In the genomic region with DNA sequence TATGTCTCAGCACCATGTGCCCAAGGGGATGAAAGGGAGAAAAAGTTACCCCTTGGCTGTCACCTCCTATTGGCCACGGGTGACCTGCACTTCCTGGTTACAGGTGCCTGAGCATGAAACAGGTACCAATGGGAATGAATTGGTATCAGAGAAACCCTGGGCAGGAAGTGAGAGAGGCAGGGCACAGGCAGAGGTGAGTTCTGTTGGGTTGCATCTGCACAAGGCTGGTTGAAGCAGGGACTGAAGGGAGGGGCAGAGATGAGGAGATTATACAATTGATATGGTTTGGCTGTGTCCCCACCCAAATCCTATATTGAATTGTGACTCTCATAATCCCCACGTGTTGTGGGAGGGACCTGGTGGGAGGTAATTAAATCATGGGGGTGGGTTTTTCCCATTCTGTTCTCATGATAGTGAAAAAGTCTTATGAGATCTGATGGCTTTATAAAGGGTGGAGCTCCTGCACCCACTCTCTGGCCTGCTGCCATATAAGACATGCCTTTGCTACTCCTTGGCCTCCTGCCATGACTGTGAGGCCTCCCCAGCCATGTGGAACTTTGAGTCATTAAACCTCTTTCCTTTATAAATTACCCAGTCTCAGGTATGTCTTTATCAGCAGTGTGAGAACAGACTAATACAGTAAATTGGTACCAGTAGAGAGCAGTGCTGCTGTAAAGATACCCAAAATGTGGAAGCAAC, we compare ENCODE assay signal across 22 cellular contexts.
DNase-seq lines count a peak whose midpoint lies in the region; ATAC-seq and TF ChIP-seq lines count a peak whose summit lies in the region.
"Had no signal": no experiment of that assay in that cellular context is flagged by ENCODE, and none has a peak within 500 bp of the region (broad histone marks: within the 10 kb centered on the region; RNA-seq: fewer than 3 reads in every experiment).

No MANE protein-coding gene starts in this region.

- intact Hi-C loops in left cardiac atrium (cut with DNase I): no loop called here

- H3K9me3 ChIP-seq in HEK293 (ENCODE audit: control insufficient read depth, insufficient read depth, low read depth, low read length): no peaks in the 10 kb centered on the region
- H3K9me3 ChIP-seq: gastrocnemius medialis had no signal

- TF ChIP-seq CTCF in HEK293 (tag by site-specific recombination; IDR thresholded peaks at IDR 0.05) (no peak), brain microvascular endothelial cell (IDR thresholded peaks at IDR 0.05; ENCODE audit: low read depth, low read length, missing control alignments) (no peak)

- no peaks in the 10 kb centered on the region for H3K27me3 ChIP-seq in brain microvascular endothelial cell (replicated peaks)
- H3K27me3 ChIP-seq: esophagus squamous epithelium, gastrocnemius medialis had no signal

- POLR2A ChIA-PET in HEK293 (lab: Yijun Ruan, JAX): no interaction called here

- CTCF ChIA-PET in HEK293 (lab: Yijun Ruan, JAX): no interaction called here

- H3K27ac ChIP-seq in HEK293 (ENCODE audit: extremely low read depth, low read depth, low read length) (no peak overlapping the region), brain microvascular endothelial cell (no peak overlapping the region)
- H3K27ac ChIP-seq: 22Rv1, coronary artery, gastrocnemius medialis, left ventricle myocardium inferior had no signal

- ATAC-seq in left cardiac atrium (no peak), GM19023 (IDR thresholded peaks at IDR 0.05; ENCODE audit: unreplicated experiment) (no peak)
- ATAC-seq: effector memory CD8-positive, alpha-beta T cell; gastrocnemius medialis; HCT116; Panc1; sciatic nerve; stimulated activated naive B cell treated with anti-CD40 and anti-IgM and Interleukin-4, amounts not matched to agents 10 μg/mL and 1 μg/mL and 100 μg/mL, for 72 hours; WTC11 had no signal

- in situ Hi-C loops in brain microvascular endothelial cell (cut with HindIII; ENCODE audit: low pct_ligation_motif_present, low sequenced_read_pairs): no loop called here

- H3K36me3 ChIP-seq in HEK293 (ENCODE audit: control insufficient read depth in 2 of 2, insufficient read depth in 1 of 2, low read length in 2 of 2) (no peaks in the 10 kb centered on the region), brain microvascular endothelial cell (replicated peaks) (no peaks in the 10 kb centered on the region)
- H3K36me3 ChIP-seq: esophagus squamous epithelium, gastrocnemius medialis, left ventricle myocardium inferior had no signal

- no peaks in the 10 kb centered on the region for H3K4me1 ChIP-seq in HEK293 (ENCODE audit: control insufficient read depth, insufficient read depth, low read length)
- H3K4me1 ChIP-seq: gastrocnemius medialis, left ventricle myocardium inferior had no signal

- DNase-seq in DMS53 (lab: John Stamatoyannopoulos, UW) (peak; percentile 12), DMS53 treated with DMSO at 0.1 percent for 48 hours (lab: John Stamatoyannopoulos, UW; ENCODE audit: unreplicated experiment) (no peak), brain microvascular endothelial cell (peak; percentile 3), kidney tubule cell (ENCODE audit: low spot score) (peak; percentile 68), left cardiac atrium (no peak), NCI-H2196 treated with DMSO at 0.1 percent for 48 hours (lab: John Stamatoyannopoulos, UW; ENCODE audit: unreplicated experiment) (no peak)
- DNase-seq: effector memory CD8-positive, alpha-beta T cell; esophagus squamous epithelium; gastrocnemius medialis; left ventricle myocardium inferior; NCI-H1694 treated with DMSO at 0.1 percent for 48 hours; NCI-H2171 treated with DMSO at 0.1 percent for 48 hours; NCI-H526; stimulated activated naive B cell treated with anti-CD40 and anti-IgM and Interleukin-4, amounts not matched to agents 10 μg/mL and 1 μg/mL and 100 μg/mL, for 72 hours had no signal

- H3K4me3 ChIP-seq in HEK293 (ENCODE audit: low read depth, low read length) (no peak overlapping the region), brain microvascular endothelial cell (ENCODE audit: low read depth, low read length) (no peak overlapping the region)
- H3K4me3 ChIP-seq: coronary artery, esophagus squamous epithelium, gastrocnemius medialis, left ventricle myocardium inferior had no signal

TF ChIP-seq in HEK293, 187 proteins besides CTCF, POLR2A, EP300 and RAD21:
- peak; percentile 61; the same call in 1 of the 2 replicates for TF ChIP-seq EGR2 (tag by site-specific recombination; IDR thresholded peaks at IDR 0.05; ENCODE audit: low read depth)
- peak; percentile 75 for TF ChIP-seq ZFHX2 (tag by site-specific recombination; conservative IDR thresholded peaks at IDR 0.05)
- TF ChIP-seq BCL11A (tag by site-specific recombination; IDR thresholded peaks at IDR 0.05; ENCODE audit: low read depth): no peak
- TF ChIP-seq, protein P1, sequence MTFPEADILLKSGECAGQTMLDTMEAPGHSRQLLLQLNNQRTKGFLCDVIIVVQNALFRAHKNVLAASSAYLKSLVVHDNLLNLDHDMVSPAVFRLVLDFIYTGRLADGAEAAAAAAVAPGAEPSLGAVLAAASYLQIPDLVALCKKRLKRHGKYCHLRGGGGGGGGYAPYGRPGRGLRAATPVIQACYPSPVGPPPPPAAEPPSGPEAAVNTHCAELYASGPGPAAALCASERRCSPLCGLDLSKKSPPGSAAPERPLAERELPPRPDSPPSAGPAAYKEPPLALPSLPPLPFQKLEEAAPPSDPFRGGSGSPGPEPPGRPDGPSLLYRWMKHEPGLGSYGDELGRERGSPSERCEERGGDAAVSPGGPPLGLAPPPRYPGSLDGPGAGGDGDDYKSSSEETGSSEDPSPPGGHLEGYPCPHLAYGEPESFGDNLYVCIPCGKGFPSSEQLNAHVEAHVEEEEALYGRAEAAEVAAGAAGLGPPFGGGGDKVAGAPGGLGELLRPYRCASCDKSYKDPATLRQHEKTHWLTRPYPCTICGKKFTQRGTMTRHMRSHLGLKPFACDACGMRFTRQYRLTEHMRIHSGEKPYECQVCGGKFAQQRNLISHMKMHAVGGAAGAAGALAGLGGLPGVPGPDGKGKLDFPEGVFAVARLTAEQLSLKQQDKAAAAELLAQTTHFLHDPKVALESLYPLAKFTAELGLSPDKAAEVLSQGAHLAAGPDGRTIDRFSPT (tag by site-specific recombination; IDR thresholded peaks at IDR 0.05): no peak
- TF ChIP-seq SETDB1 (IDR thresholded peaks at IDR 0.05; ENCODE audit: insufficient read length, low read length): peak; percentile 35

Comparison
In these comparisons a context has a peak if more than half of its experiments do, and no peak if none do; other contexts are left out.
1. DNase-seq: peak in DMS53 (single experiment), brain microvascular endothelial cell (single experiment) and kidney tubule cell (single experiment); none in DMS53 treated with DMSO at 0.1 percent for 48 hours (single experiment), left cardiac atrium (single experiment) and NCI-H2196 treated with DMSO at 0.1 percent for 48 hours (single experiment).